In genomic region chr2:26692814-26693286, GRCh38 we compare ENCODE assay signal across 8 cellular contexts.
A peak's percentile ranks its signal among the peaks of the same experiment; 100 is the strongest.
DNase-seq lines count a peak whose midpoint lies in the region; ATAC-seq and TF ChIP-seq lines count a peak whose summit lies in the region.

No MANE protein-coding gene starts in this region.

- no peaks in the 10 kb centered on the region for H3K36me3 ChIP-seq in muscle layer of colon (ENCODE audit: insufficient read depth, low read length)

- peaks cover 0 to 25% of the 10 kb centered on the region in 2 donors for H3K27me3 ChIP-seq in muscle layer of colon (ENCODE audit: control insufficient read depth in 1 of 2, insufficient read depth in 2 of 2, low read length in 2 of 2)

- H3K9ac ChIP-seq in muscle layer of colon (ENCODE audit: low read length) = no peak overlapping the region

- H3K4me1 ChIP-seq in muscle layer of colon (ENCODE audit: insufficient read depth, low read length) = peaks cover 34% of the 10 kb centered on the region

- ATAC-seq in HG03045 (IDR thresholded peaks at IDR 0.05; ENCODE audit: unreplicated experiment) (no peak), HG03442 (IDR thresholded peaks at IDR 0.05; ENCODE audit: unreplicated experiment) (no peak), HG02840 (IDR thresholded peaks at IDR 0.05; ENCODE audit: low FRiP score, unreplicated experiment) (no peak), HG03571 (IDR thresholded peaks at IDR 0.05; ENCODE audit: unreplicated experiment) (no peak)

- no peak for TF ChIP-seq CTCF in choroid plexus epithelial cell (conservative IDR thresholded peaks at IDR 0.05; ENCODE audit: low read depth, low read length)

- H3K4me3 ChIP-seq in choroid plexus epithelial cell (ENCODE audit: low read depth, low read length) (no peak overlapping the region), muscle layer of colon (ENCODE audit: low read depth in 1 of 2, low read length in 2 of 2) (peak overlapping the region; percentile 39 to 53)

- no peaks in the 10 kb centered on the region for H3K9me3 ChIP-seq in muscle layer of colon (ENCODE audit: low read length)

- peak overlapping the region; percentile 55 for H3K27ac ChIP-seq in muscle layer of colon (ENCODE audit: low read depth, low read length)

- DNase-seq in AG08396 (ENCODE audit: low spot score) (peak; percentile 48), HuH-7 (ENCODE audit: low spot score) (peak; percentile 37), choroid plexus epithelial cell (ENCODE audit: low read depth) (peak; percentile 26)
